In genomic region chr4:6941796-6942195, GRCh38 we compare ENCODE assay signal across 8 cellular contexts. TPM values are rescaled to one million over a fixed set of nuclear protein-coding genes. Genes with fewer than 3 reads are reported as not detected.
DNase-seq lines count a peak whose midpoint lies in the region; ATAC-seq and TF ChIP-seq lines count a peak whose summit lies in the region.

No MANE protein-coding gene starts in this region.

- H3K79me2 ChIP-seq in OCI-LY7 (ENCODE audit: insufficient read depth, low read depth, low read length), result no peaks in the 10 kb centered on the region

- CTCF ChIA-PET in activated CD4-positive, alpha-beta T cell treated with anti-CD3 and anti-CD28 coated beads, Interleukin-2, amount 10 ng/mL, durations not matched to agents 7 days and 5 days (lab: Charles Lee), result interaction anchor here (0.8 to 2.9 kb wide), 5 partner anchors 15 to 221 kb away, joined by 3 to 10 read pairs (median 5); no protein-coding TSS in a partner anchor
- CTCF ChIA-PET in OCI-LY7 (lab: Charles Lee; ENCODE audit: unreplicated experiment), result no interaction called here

- peak overlapping the region; percentile 89 for H3K27ac Mint-ChIP-seq in activated CD4-positive, alpha-beta T cell treated with anti-CD3 and anti-CD28 coated beads, Interleukin-2, amount 10 ng/mL, durations not matched to agents 7 days and 5 days
- H3K27ac Mint-ChIP-seq in stimulated activated naive CD8-positive, alpha-beta T cell treated with anti-CD3 and anti-CD28 coated beads, Interleukin-15, amount 100 ng/mL, for 72 hours, result peak overlapping the region in 1 of 2 donors; percentile 52

- no TSS peak for BruUV-seq in OCI-LY7 (replicated peaks; lab: Mats Ljungman, UMichigan)

- peak overlapping the region; percentile 43 for H3K4me3 Mint-ChIP-seq in activated CD4-positive, alpha-beta T cell treated with anti-CD3 and anti-CD28 coated beads, Interleukin-2, amount 10 ng/mL, durations not matched to agents 7 days and 5 days
- H3K4me3 Mint-ChIP-seq in stimulated activated naive CD8-positive, alpha-beta T cell treated with anti-CD3 and anti-CD28 coated beads, Interleukin-15, amount 100 ng/mL, for 72 hours, result peak overlapping the region; percentile 64 to 76

- no peak for TF ChIP-seq CTCF in OCI-LY7 (conservative IDR thresholded peaks at IDR 0.05; ENCODE audit: low read length)

- peaks cover 12% of the 10 kb centered on the region for H3K36me3 Mint-ChIP-seq in activated CD4-positive, alpha-beta T cell treated with anti-CD3 and anti-CD28 coated beads, Interleukin-2, amount 10 ng/mL, durations not matched to agents 7 days and 5 days (ENCODE audit: low read depth)

- POLR2A ChIA-PET in activated CD4-positive, alpha-beta T cell treated with anti-CD3 and anti-CD28 coated beads, Interleukin-2, amount 10 ng/mL, durations not matched to agents 7 days and 5 days (lab: Charles Lee), result interaction anchor here (0.6 kb wide), 1 partner anchor 33 kb away, joined by 4 read pairs; no protein-coding TSS in a partner anchor
- POLR2A ChIA-PET in OCI-LY7 (lab: Charles Lee), result interaction anchor here (0.8 to 2.0 kb wide), 7 partner anchors 22 to 303 kb away, joined by 3 to 6 read pairs (median 4); partner anchors contain the start of gene TBC1D14

- H3K4me1 ChIP-seq in OCI-LY7 (ENCODE audit: insufficient read depth, low read length, poor library complexity, severe bottlenecking), result peaks cover 57% of the 10 kb centered on the region

- peak overlapping the region; percentile 76 for H3K27ac ChIP-seq in OCI-LY7 (ENCODE audit: low read depth, low read length, poor library complexity, severe bottlenecking)

- intact Hi-C loops in OCI-LY7 (cut with micrococcal nuclease; ENCODE audit: unreplicated experiment), result no loop called here

- peaks cover 58% of the 10 kb centered on the region for H3K4me1 Mint-ChIP-seq in activated CD4-positive, alpha-beta T cell treated with anti-CD3 and anti-CD28 coated beads, Interleukin-2, amount 10 ng/mL, durations not matched to agents 7 days and 5 days
- H3K4me1 Mint-ChIP-seq in stimulated activated naive CD8-positive, alpha-beta T cell treated with anti-CD3 and anti-CD28 coated beads, Interleukin-15, amount 100 ng/mL, for 72 hours, result peaks cover 82% of the 10 kb centered on the region

- no peaks in the 10 kb centered on the region for H3K9me3 ChIP-seq in OCI-LY7 (ENCODE audit: low read length)

- ATAC-seq in esophagus mucosa, result peak; percentile 12
- ATAC-seq in stimulated activated naive CD8-positive, alpha-beta T cell treated with anti-CD3 and anti-CD28 coated beads, Interleukin-15, amount 100 ng/mL, for 72 hours, result no peak

- peak overlapping the region; percentile 16 for H3K4me3 ChIP-seq in OCI-LY7 (ENCODE audit: low read depth, low read length, poor library complexity, severe bottlenecking)

- no peaks in the 10 kb centered on the region for H3K9me3 Mint-ChIP-seq in activated CD4-positive, alpha-beta T cell treated with anti-CD3 and anti-CD28 coated beads, Interleukin-2, amount 10 ng/mL, durations not matched to agents 7 days and 5 days
- no peaks in the 10 kb centered on the region for H3K9me3 Mint-ChIP-seq in stimulated activated naive CD8-positive, alpha-beta T cell treated with anti-CD3 and anti-CD28 coated beads, Interleukin-15, amount 100 ng/mL, for 72 hours

- peak overlapping the region; percentile 78 for H3K4me2 ChIP-seq in OCI-LY7 (ENCODE audit: low read length)

- H4K20me1 ChIP-seq in OCI-LY7 (ENCODE audit: insufficient read depth, low read length), result no peaks in the 10 kb centered on the region

- no peaks in the 10 kb centered on the region for H3K27me3 Mint-ChIP-seq in activated CD4-positive, alpha-beta T cell treated with anti-CD3 and anti-CD28 coated beads, Interleukin-2, amount 10 ng/mL, durations not matched to agents 7 days and 5 days
- H3K27me3 Mint-ChIP-seq in stimulated activated naive CD8-positive, alpha-beta T cell treated with anti-CD3 and anti-CD28 coated beads, Interleukin-15, amount 100 ng/mL, for 72 hours, result no peaks in the 10 kb centered on the region

- no peak for DNase-seq in activated CD4-positive, alpha-beta T cell treated with anti-CD3 and anti-CD28 coated beads, Interleukin-2, amount 10 ng/mL, durations not matched to agents 7 days and 5 days
- DNase-seq in activated CD4-positive, alpha-beta T cell treated with anti-CD3 and anti-CD28 coated beads, Interleukin-2, amount 50 U/mL, for 1 hour, result no peak
- peak; percentile 51 for DNase-seq in OCI-LY7 (ENCODE audit: low spot score)
- DNase-seq in stimulated activated naive CD8-positive, alpha-beta T cell treated with anti-CD3 and anti-CD28 coated beads, Interleukin-15, amount 100 ng/mL, for 72 hours, result no peak
- DNase-seq in EL, result no peak
- DNase-seq in stimulated activated naive CD4-positive, alpha-beta T cell treated with Interleukin-2 at 50 U/mL for 16 hours (lab: John Stamatoyannopoulos, UW), result no peak
- no peak for DNase-seq in ureter (ENCODE audit: low spot score)

- no peaks in the 10 kb centered on the region; the same call in 1 of the 2 replicates for H3K36me3 ChIP-seq in OCI-LY7 (ENCODE audit: insufficient read depth, low read length)

- no peaks in the 10 kb centered on the region for H3K9me2 ChIP-seq in OCI-LY7 (ENCODE audit: insufficient read depth, low read length)

- peak overlapping the region; percentile 23; the same call in 1 of the 2 replicates for H2AFZ ChIP-seq in OCI-LY7 (ENCODE audit: low read length)

RNA-seq across cellular contexts. Expression of gene TBC1D14, which starts 32.2 kb away (rescaled TPM):
- total RNA-seq in activated CD4-positive, alpha-beta T cell treated with anti-CD3 and anti-CD28 coated beads, Interleukin-2, amount 10 ng/mL, durations not matched to agents 7 days and 5 days, result 10 to 100 TPM; 50.1 to 50.2 TPM
- total RNA-seq in OCI-LY7 (2014; rRNA removed; shearing (Covaris generic)), result 35.6 and 38.4 TPM in 2 replicates
- total RNA-seq in OCI-LY7 (2022), result 44.1 and 50.4 TPM in 2 replicates
- 48.1 TPM for total RNA-seq in esophagus mucosa
- 44.8 TPM for total RNA-seq in ureter
